In genomic region chr17:29140631-29141483, GRCh38 we compare ENCODE assay signal across 8 cellular contexts. TPM values are rescaled to one million over a fixed set of nuclear protein-coding genes. Genes with fewer than 3 reads are reported as not detected.
DNase-seq lines count a peak whose midpoint lies in the region; ATAC-seq and TF ChIP-seq lines count a peak whose summit lies in the region.

No MANE protein-coding gene starts in this region.

- H3K4me1 ChIP-seq in A673 (ENCODE audit: insufficient read depth, low read length, poor library complexity, severe bottlenecking) (peaks cover 26% of the 10 kb centered on the region), muscle layer of colon (ENCODE audit: insufficient read depth, low read length) (peaks cover 42% of the 10 kb centered on the region), upper lobe of right lung (peaks cover 57% of the 10 kb centered on the region)

- no peak overlapping the region for H3K4me3 ChIP-seq in A673 (ENCODE audit: low read depth, low read length, poor library complexity, severe bottlenecking)
- H3K4me3 ChIP-seq in H7 (ENCODE audit: insufficient read depth, low read depth, low read length) = no peak overlapping the region
- H3K4me3 ChIP-seq in muscle layer of colon (ENCODE audit: low read depth in 1 of 2, low read length in 2 of 2) = peak overlapping the region in 1 of 2 donors; percentile 53
- peak overlapping the region; percentile 47 for H3K4me3 ChIP-seq in upper lobe of right lung

- no peaks in the 10 kb centered on the region for H3K27me3 Mint-ChIP-seq in T-cell
- H3K27me3 Mint-ChIP-seq in central memory CD8-positive, alpha-beta T cell = no peaks in the 10 kb centered on the region

- H3K27ac ChIP-seq in A673 (ENCODE audit: low read depth, low read length, poor library complexity, severe bottlenecking) (peak overlapping the region; percentile 19), muscle layer of colon (ENCODE audit: low read depth, low read length) (peak overlapping the region; percentile 78), upper lobe of right lung (peak overlapping the region; percentile 84)

- H3K27me3 ChIP-seq in A673 (replicated peaks; ENCODE audit: insufficient read depth, low read depth, low read length, poor library complexity) = no peaks in the 10 kb centered on the region
- no peaks in the 10 kb centered on the region for H3K27me3 ChIP-seq in H7 (ENCODE audit: control insufficient read depth, insufficient read depth, low read length)
- H3K27me3 ChIP-seq in muscle layer of colon (ENCODE audit: control insufficient read depth in 1 of 2, insufficient read depth in 2 of 2, low read length in 2 of 2) = no peaks in the 10 kb centered on the region
- no peaks in the 10 kb centered on the region for H3K27me3 ChIP-seq in upper lobe of right lung

- H3K36me3 Mint-ChIP-seq in T-cell = peaks cover 7% of the 10 kb centered on the region
- H3K36me3 Mint-ChIP-seq in central memory CD8-positive, alpha-beta T cell (ENCODE audit: insufficient read depth) = peaks cover 6% of the 10 kb centered on the region

- peak overlapping the region; percentile 97 to 98 for H3K27ac Mint-ChIP-seq in T-cell
- peak overlapping the region; percentile 97 for H3K27ac Mint-ChIP-seq in central memory CD8-positive, alpha-beta T cell (ENCODE audit: low read depth)

- no peaks in the 10 kb centered on the region for H3K9me3 ChIP-seq in A673 (ENCODE audit: low read depth, low read length, poor library complexity, severe bottlenecking)
- H3K9me3 ChIP-seq in muscle layer of colon (ENCODE audit: low read length) = no peaks in the 10 kb centered on the region
- H3K9me3 ChIP-seq in upper lobe of right lung = no peaks in the 10 kb centered on the region

- H3K36me3 ChIP-seq in A673 (ENCODE audit: insufficient read depth, low read length, poor library complexity, severe bottlenecking) (no peaks in the 10 kb centered on the region), H7 (replicated peaks; ENCODE audit: control insufficient read depth, insufficient read depth, low read length) (no peaks in the 10 kb centered on the region), muscle layer of colon (ENCODE audit: insufficient read depth, low read length) (no peaks in the 10 kb centered on the region), upper lobe of right lung (peaks cover 5% of the 10 kb centered on the region)

- no peaks in the 10 kb centered on the region for H3K9me3 Mint-ChIP-seq in T-cell
- no peaks in the 10 kb centered on the region for H3K9me3 Mint-ChIP-seq in central memory CD8-positive, alpha-beta T cell

- POLR2A ChIA-PET in A673 (lab: Charles Lee; ENCODE audit: low non-redundant PET) = interaction anchor here (0.6 kb wide), 1 partner anchor 64 kb away, joined by 3 read pairs; no protein-coding TSS in a partner anchor
- POLR2A ChIA-PET in T-cell (lab: Charles Lee) = interaction anchor here (0.6 to 0.8 kb wide), 6 partner anchors 8 to 530 kb away, joined by 3 to 18 read pairs (median 6); no protein-coding TSS in a partner anchor

- peak; percentile 39 for DNase-seq in A673 (ENCODE audit: low spot score)
- DNase-seq in H7 = peak; percentile 48
- DNase-seq in T-cell = peak; percentile 32 to 74 (median 58)
- DNase-seq in central memory CD8-positive, alpha-beta T cell (ENCODE audit: low spot score in 2 of 2) = peak in 1 of 2 donors; percentile 52
- no peak for DNase-seq in upper lobe of right lung

- no TSS peak for BruUV-seq in A673 (replicated peaks; lab: Mats Ljungman, UMichigan)

- peaks cover 66 to 78% (median 77%) of the 10 kb centered on the region in 3 donors for H3K4me1 Mint-ChIP-seq in T-cell
- peaks cover 69% of the 10 kb centered on the region for H3K4me1 Mint-ChIP-seq in central memory CD8-positive, alpha-beta T cell

- CTCF ChIA-PET in A673 (lab: Charles Lee) (interaction anchor here (0.5 to 1.3 kb wide), 4 partner anchors 17 to 298 kb away, joined by 3 to 11 read pairs (median 4); partner anchors contain the start of gene FAM222B), T-cell (lab: Charles Lee) (interaction anchor here in 1 of 2 donors (0.6 to 2.6 kb wide), 9 partner anchors 8 to 200 kb away, joined by 3 to 12 read pairs (median 4); no protein-coding TSS in a partner anchor)

- TF ChIP-seq CTCF in A673 (conservative IDR thresholded peaks at IDR 0.05; ENCODE audit: low read depth, low read length) = no peak
- TF ChIP-seq CTCF in upper lobe of right lung (IDR thresholded peaks at IDR 0.05) = no peak

- H3K4me3 Mint-ChIP-seq in T-cell = peak overlapping the region; percentile 88 to 89 (median 88)
- H3K4me3 Mint-ChIP-seq in central memory CD8-positive, alpha-beta T cell = peak overlapping the region; percentile 88

- ATAC-seq in T-cell (replicated peaks in 1 of 4) = peak; percentile 45 to 74 (median 52)
- ATAC-seq in central memory CD8-positive, alpha-beta T cell (replicated peaks; ENCODE audit: extremely low read depth, poor library complexity, severe bottlenecking) = peak; percentile 69
- ATAC-seq in upper lobe of right lung = peak; percentile 35
- ATAC-seq in GM18907 (IDR thresholded peaks at IDR 0.05; ENCODE audit: unreplicated experiment) = no peak
- no peak for ATAC-seq in HG03521 (IDR thresholded peaks at IDR 0.05; ENCODE audit: unreplicated experiment)

- intact Hi-C loops in A673 (cut with micrococcal nuclease; ENCODE audit: unreplicated experiment) (no loop called here), upper lobe of right lung (cut with DNase I) (no loop called here)

- no peak overlapping the region for H3K9ac ChIP-seq in muscle layer of colon (ENCODE audit: low read length)

RNA-seq across cellular contexts. Expression of gene MYO18A, which starts 39.3 kb away (rescaled TPM):
- total RNA-seq in A673 (2021) = 26.6 and 36.6 TPM in 2 replicates
- total RNA-seq in H7 (2014; rRNA removed; shearing (Covaris generic)) = 13.5 and 16.6 TPM in 2 replicates
- total RNA-seq in T-cell = 100 to 1,000 TPM; 119 to 151 (median 145) TPM
- 51.0 TPM for total RNA-seq in upper lobe of right lung

Comparison
In these comparisons a context has a peak if more than half of its experiments do, and no peak if none do; other contexts are left out.
1. H3K27ac ChIP-seq: peak in every context shown above with its lines; median percentile 84 in upper lobe of right lung; 78 in muscle layer of colon; 19 in A673.
2. ATAC-seq: peak in T-cell (4 of 4), central memory CD8-positive, alpha-beta T cell (single experiment) and upper lobe of right lung (single experiment); none in GM18907 (single experiment) and HG03521 (single experiment).